ENCODE assay signal across 36 cellular contexts in the genomic region with DNA sequence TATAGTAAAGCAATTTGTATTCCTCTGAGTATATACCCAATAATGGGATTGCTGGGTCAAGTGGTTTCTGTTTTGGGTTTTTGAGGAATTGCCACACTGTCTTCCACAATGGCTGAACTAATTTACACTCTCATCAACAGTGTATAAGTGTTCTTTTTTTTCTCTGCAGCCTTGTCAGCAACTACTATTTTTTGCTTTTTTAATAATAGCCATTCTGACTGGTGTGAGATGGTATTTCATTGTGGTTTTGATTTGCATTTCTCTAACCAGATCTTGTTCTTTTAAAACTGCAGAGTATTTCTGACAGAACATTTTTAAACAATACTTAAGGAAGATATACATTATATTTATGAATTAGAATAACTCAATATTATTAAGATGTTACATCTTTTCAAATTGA.
"Had no signal": no experiment of that assay in that cellular context is flagged by ENCODE, and none has a peak within 500 bp of the region (broad histone marks: within the 10 kb centered on the region; RNA-seq: fewer than 3 reads in every experiment).

No MANE protein-coding gene starts in this region.

- H3K4me1 ChIP-seq: ascending aorta, body of pancreas, breast epithelium had no signal

- H3K4me3 ChIP-seq: ascending aorta, body of pancreas, breast epithelium had no signal

- H3K36me3 Mint-ChIP-seq: activated CD4-positive, alpha-beta memory T cell treated with anti-CD3 and anti-CD28 coated beads for 36 hours; activated naive CD4-positive, alpha-beta T cell treated with anti-CD3 and anti-CD28 coated beads, Interleukin-2, amount 50 U/mL, for 72 hours; activated naive CD8-positive, alpha-beta T cell treated with anti-CD3 and anti-CD28 coated beads for 36 hours had no signal

- H3K9me3 Mint-ChIP-seq: activated naive CD4-positive, alpha-beta T cell treated with anti-CD3 and anti-CD28 coated beads for 36 hours; activated T-helper 1 cell treated with anti-CD3 and anti-CD28 coated beads, Interleukin-12 subunit alpha, Interleukin-12 subunit beta, Interleukin-2, Interleukin-4 antibody, amounts not matched to agents 30 ng/mL and 10 ng/mL and 1 ng/mL, durations not matched to agents 14 hours and 24 hours and 36 hours had no signal

- DNase-seq: activated B cell treated with CpG ODN at 0.5 μM for 24 hours; activated CD4-positive, alpha-beta memory T cell treated with anti-CD3 and anti-CD28 coated beads for 36 hours; activated CD4-positive, alpha-beta T cell treated with anti-CD3 and anti-CD28 coated beads for 4 hours; activated CD4-positive, alpha-beta T cell treated with anti-CD3 and anti-CD28 coated beads, Interleukin-2, amount 10 ng/mL, durations not matched to agents 24 days and 14 days; activated CD4-positive, alpha-beta T cell treated with anti-CD3 and anti-CD28 coated beads, Interleukin-2, amount 50 U/mL, for 1 hour; activated CD4-positive, alpha-beta T cell treated with anti-CD3 and anti-CD28 coated beads, Interleukin-2, amount 50 U/mL, for 4 hours; activated CD4-positive, CD25-positive, alpha-beta regulatory T cell treated with anti-CD3 and anti-CD28 coated beads, Interleukin-2, amount 50 U/mL, for 72 hours; activated CD8-positive, alpha-beta memory T cell treated with anti-CD3 and anti-CD28 coated beads, Interleukin-2, amount 50 U/mL, for 4 hours; activated CD8-positive, alpha-beta T cell treated with anti-CD3 and anti-CD28 coated beads for 36 hours; activated effector memory CD4-positive, alpha-beta T cell treated with anti-CD3 and anti-CD28 coated beads, Interleukin-2, amount 50 U/mL, for 16 hours; activated gamma-delta T cell treated with Interleukin-2 at 50 U/mL for 16 hours; activated naive CD4-positive, alpha-beta T cell; activated naive CD4-positive, alpha-beta T cell treated with anti-CD3 and anti-CD28 coated beads for 36 hours; activated naive CD4-positive, alpha-beta T cell treated with anti-CD3 and anti-CD28 coated beads, Interleukin-2, amount 50 U/mL, for 16 hours; activated naive CD8-positive, alpha-beta T cell treated with anti-CD3 and anti-CD28 coated beads for 36 hours; activated T-cell treated with anti-CD3 and anti-CD28 coated beads for 4 hours; activated T-cell treated with anti-CD3 and anti-CD28 coated beads, Interleukin-2, amount 50 U/mL, for 1 hour; activated T-cell treated with anti-CD3 and anti-CD28 coated beads, Interleukin-2, amount 50 U/mL, for 4 hours; activated T-cell treated with anti-CD3 and anti-CD28 coated beads, Interleukin-2, amount 50 U/mL, for 72 hours; amygdala; anterior cingulate cortex; body of pancreas; brain microvascular endothelial cell; central memory CD4-positive, alpha-beta T cell; cerebellar nuclear complex; T-helper 1 cell; T-helper 2 cell; T-helper 9 cell had no signal

- H3K27me3 ChIP-seq: ascending aorta, body of pancreas, brain microvascular endothelial cell, breast epithelium had no signal

- H3K4me3 Mint-ChIP-seq: activated B cell treated with CpG ODN at 0.5 μM for 24 hours; activated CD4-positive, alpha-beta memory T cell treated with anti-CD3 and anti-CD28 coated beads for 36 hours; activated CD4-positive, alpha-beta T cell treated with anti-CD3 and anti-CD28 coated beads, Interleukin-2, amount 10 ng/mL, durations not matched to agents 24 days and 14 days; activated CD8-positive, alpha-beta T cell treated with anti-CD3 and anti-CD28 coated beads for 36 hours; activated naive CD4-positive, alpha-beta T cell treated with anti-CD3 and anti-CD28 coated beads for 36 hours; activated naive CD8-positive, alpha-beta T cell treated with anti-CD3 and anti-CD28 coated beads for 36 hours; activated T-cell treated with anti-CD3 and anti-CD28 coated beads, Interleukin-2, amount 50 U/mL, for 4 hours; activated T-cell treated with anti-CD3 and anti-CD28 coated beads, Interleukin-2, amount 50 U/mL, for 72 hours; activated T-helper 1 cell treated with anti-CD3 and anti-CD28 coated beads, Interleukin-12 subunit alpha, Interleukin-12 subunit beta, Interleukin-2, Interleukin-4 antibody, amounts not matched to agents 30 ng/mL and 10 ng/mL and 1 ng/mL, durations not matched to agents 14 hours and 24 hours and 36 hours; activated T-helper 17 cell treated with anti-CD3 and anti-CD28 coated beads, Interleukin-2, amount 50 U/mL, for 72 hours; T-helper 1 cell treated with Interleukin-12 subunit alpha and Interleukin-12 subunit beta and Interleukin-4 antibody, amounts not matched to agents 30 μg/mL and 1 μg/mL, for 36 hours; T-helper 2 cell treated with Interferon-gamma antibody and Interleukin-4, amounts not matched to agents 5 μg/mL and 100 μg/mL, for 36 hours had no signal

- H3K4me1 Mint-ChIP-seq: activated B cell treated with CpG ODN at 0.5 μM for 24 hours; activated CD4-positive, alpha-beta T cell treated with anti-CD3 and anti-CD28 coated beads, Interleukin-2, amount 10 ng/mL, durations not matched to agents 24 days and 14 days; activated naive CD8-positive, alpha-beta T cell treated with anti-CD3 and anti-CD28 coated beads for 36 hours; activated T-helper 17 cell treated with anti-CD3 and anti-CD28 coated beads, Interleukin-2, amount 50 U/mL, for 72 hours had no signal

- H3K27me3 Mint-ChIP-seq: activated B cell treated with CpG ODN at 0.5 μM for 24 hours; activated CD4-positive, alpha-beta memory T cell treated with anti-CD3 and anti-CD28 coated beads for 36 hours; activated CD4-positive, alpha-beta T cell treated with anti-CD3 and anti-CD28 coated beads, Interleukin-2, amount 10 ng/mL, durations not matched to agents 24 days and 14 days; activated CD8-positive, alpha-beta T cell treated with anti-CD3 and anti-CD28 coated beads for 36 hours; activated naive CD8-positive, alpha-beta T cell treated with anti-CD3 and anti-CD28 coated beads for 36 hours; activated T-helper 17 cell treated with anti-CD3 and anti-CD28 coated beads, Interleukin-2, amount 50 U/mL, for 72 hours had no signal

- ATAC-seq: activated CD8-positive, alpha-beta T cell treated with anti-CD3 and anti-CD28 coated beads for 36 hours; activated naive CD4-positive, alpha-beta T cell treated with anti-CD3 and anti-CD28 coated beads, Interleukin-2, amount 50 U/mL, for 72 hours; activated T-cell treated with anti-CD3 and anti-CD28 coated beads, Interleukin-2, amount 50 U/mL, for 4 hours; activated T-cell treated with anti-CD3 and anti-CD28 coated beads, Interleukin-2, amount 50 U/mL, for 72 hours; activated T-helper 17 cell treated with anti-CD3 and anti-CD28 coated beads, Interleukin-2, amount 50 U/mL, for 72 hours; body of pancreas had no signal

- H3K36me3 ChIP-seq: ascending aorta, brain microvascular endothelial cell, breast epithelium had no signal

- H3K27ac Mint-ChIP-seq: activated B cell treated with CpG ODN at 0.5 μM for 24 hours; activated CD4-positive, alpha-beta memory T cell treated with anti-CD3 and anti-CD28 coated beads for 36 hours; activated CD4-positive, alpha-beta T cell treated with anti-CD3 and anti-CD28 coated beads, Interleukin-2, amount 10 ng/mL, durations not matched to agents 24 days and 14 days; activated CD8-positive, alpha-beta T cell treated with anti-CD3 and anti-CD28 coated beads for 36 hours; activated naive CD4-positive, alpha-beta T cell treated with anti-CD3 and anti-CD28 coated beads for 36 hours; activated naive CD4-positive, alpha-beta T cell treated with anti-CD3 and anti-CD28 coated beads, Interleukin-2, amount 50 U/mL, for 72 hours; activated naive CD8-positive, alpha-beta T cell treated with anti-CD3 and anti-CD28 coated beads for 36 hours; activated T-cell treated with anti-CD3 and anti-CD28 coated beads, Interleukin-2, amount 50 U/mL, for 72 hours; activated T-helper 1 cell treated with anti-CD3 and anti-CD28 coated beads, Interleukin-12 subunit alpha, Interleukin-12 subunit beta, Interleukin-2, Interleukin-4 antibody, amounts not matched to agents 30 ng/mL and 10 ng/mL and 1 ng/mL, durations not matched to agents 14 hours and 24 hours and 36 hours; activated T-helper 17 cell treated with anti-CD3 and anti-CD28 coated beads, Interleukin-2, amount 50 U/mL, for 72 hours; T-helper 1 cell treated with Interleukin-12 subunit alpha and Interleukin-12 subunit beta and Interleukin-4 antibody, amounts not matched to agents 30 μg/mL and 1 μg/mL, for 36 hours; T-helper 2 cell treated with Interferon-gamma antibody and Interleukin-4, amounts not matched to agents 5 μg/mL and 100 μg/mL, for 36 hours had no signal

- H3K27ac ChIP-seq: ascending aorta, body of pancreas, brain microvascular endothelial cell, breast epithelium, VCaP had no signal

- H3K9me3 ChIP-seq: ascending aorta, body of pancreas had no signal
